8 cellular contexts compared by ENCODE assay signal in the genomic region with DNA sequence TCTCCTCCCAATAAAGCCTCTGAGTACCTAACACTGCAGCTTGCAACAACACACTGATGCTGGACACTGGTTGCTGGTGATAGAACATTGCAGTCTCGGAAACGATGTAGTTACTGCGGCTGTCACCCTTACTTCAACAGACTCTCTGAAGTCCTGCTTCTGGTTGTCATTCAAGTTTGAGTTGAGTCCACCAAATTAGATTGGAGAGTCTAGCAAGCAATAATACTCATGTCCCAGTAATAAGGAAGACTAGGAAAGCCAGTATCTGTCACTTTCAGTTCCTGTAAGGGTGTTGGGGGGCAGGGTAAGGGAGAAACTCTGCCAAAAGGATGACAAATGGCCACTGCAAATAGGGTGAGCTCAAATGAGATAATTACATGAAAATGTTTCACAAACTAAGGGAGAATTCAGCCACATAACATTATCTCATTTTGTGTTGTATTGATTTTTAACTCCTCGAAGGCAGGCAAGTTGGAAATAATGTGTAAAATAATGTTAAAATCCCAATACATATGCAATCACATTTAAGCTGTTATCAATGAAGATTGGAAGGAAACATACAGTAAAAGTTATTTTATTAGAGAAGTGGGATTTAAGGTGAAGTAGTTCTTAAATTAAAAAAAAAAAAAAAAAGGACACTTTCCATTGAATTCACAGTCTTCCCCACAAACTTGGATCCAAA. TPM values are rescaled to one million over a fixed set of nuclear protein-coding genes. Genes with fewer than 3 reads are reported as not detected.
DNase-seq lines count a peak whose midpoint lies in the region; ATAC-seq, FAIRE-seq and TF ChIP-seq lines count a peak whose summit lies in the region.

No MANE protein-coding gene starts in this region.

- H3K4me1 ChIP-seq in GM12878 (ENCODE audit: control insufficient read depth, insufficient read depth, low read length): no peaks in the 10 kb centered on the region

- H3K9me3 ChIP-seq in GM12878 (replicated peaks; ENCODE audit: control insufficient read depth, insufficient read depth, low read length): no peaks in the 10 kb centered on the region

- WGBS in GM12878 (ENCODE audit: insufficient coverage, insufficient replicate concordance, low lambda C conversion rate, missing lambda C conversion rate): 41% methylated on average over 4 of the region's 4 CpGs

- no peaks in the 10 kb centered on the region for H4K20me1 ChIP-seq in GM12878 (ENCODE audit: control insufficient read depth, insufficient read depth)

- POLR2A ChIA-PET in GM12878 (lab: Charles Lee): interaction anchor here (0.6 to 2.9 kb wide), 12 partner anchors 9 to 804 kb away, joined by 3 to 25 read pairs (median 5); partner anchors contain the start of genes CAAP1 and PLAA

- no peak for TF ChIP-seq EP300 in GM12878 (IDR thresholded peaks at IDR 0.05; ENCODE audit: borderline replicate concordance in 1 of 2, control insufficient read depth in 1 of 2, low read depth in 2 of 2, low read length in 2 of 2)

- peak overlapping the region; percentile 92 for H3K4me2 ChIP-seq in GM12878 (ENCODE audit: control insufficient read depth, insufficient read depth)

- FAIRE-seq in GM12878 (lab: Jason Lieb, UNC): no peak

- no peaks in the 10 kb centered on the region for H3K36me3 ChIP-seq in GM12878 (ENCODE audit: control insufficient read depth in 2 of 2, insufficient read depth in 2 of 2, low read length in 1 of 2)

- in situ Hi-C loops in GM12878 (cut with MboI): no loop called here

- intact Hi-C loops in activated naive CD4-positive, alpha-beta T cell treated with anti-CD3 and anti-CD28 coated beads for 36 hours (cut with micrococcal nuclease): no loop called here
- intact Hi-C loops in GM12878 (cut with micrococcal nuclease; ENCODE audit: unreplicated experiment): no loop called here

- peak overlapping the region; percentile 90 for H3K4me3 Mint-ChIP-seq in activated naive CD4-positive, alpha-beta T cell treated with anti-CD3 and anti-CD28 coated beads for 36 hours

- H3K79me2 ChIP-seq in GM12878 (ENCODE audit: control insufficient read depth, insufficient read depth, low read length): peaks cover 2% of the 10 kb centered on the region

- ATAC-seq in GM12878 (peak; percentile 23), GM19023 (IDR thresholded peaks at IDR 0.05; ENCODE audit: unreplicated experiment) (no peak)

- no peak for TF ChIP-seq CTCF in GM12878 (IDR thresholded peaks at IDR 0.05 in 2 of 3, conservative IDR thresholded peaks at IDR 0.05 in 1 of 3; ENCODE audit: control insufficient read depth in 2 of 3, extremely low read depth in 1 of 3, insufficient read depth in 1 of 3, low read depth in 3 of 3, low read length in 3 of 3)

- no peaks in the 10 kb centered on the region for H3K27me3 ChIP-seq in GM12878 (replicated peaks in 1 of 2; ENCODE audit: control insufficient read depth in 2 of 2, insufficient read depth in 2 of 2, low read length in 1 of 2)
- H3K27me3 ChIP-seq in layer of hippocampus (ENCODE audit: control insufficient read depth, insufficient read depth, low read length): no peaks in the 10 kb centered on the region

- no peak for TF ChIP-seq RAD21 in GM12878 (IDR thresholded peaks at IDR 0.05; ENCODE audit: insufficient read depth, low read depth, low read length)

- TF ChIP-seq POLR2A in GM12878 (IDR thresholded peaks at IDR 0.05; ENCODE audit: low read depth, low read length): no peak

- no TSS peak for BruUV-seq in GM12878 (replicated peaks; lab: Mats Ljungman, UMichigan)

- peaks cover 25% of the 10 kb centered on the region for H3K4me1 Mint-ChIP-seq in activated naive CD4-positive, alpha-beta T cell treated with anti-CD3 and anti-CD28 coated beads for 36 hours (ENCODE audit: low read depth)

- peak overlapping the region; percentile 91 for H3K9ac ChIP-seq in GM12878 (ENCODE audit: control insufficient read depth, insufficient read depth, low read length)

- peak overlapping the region; percentile 83 for H3K27ac ChIP-seq in GM12878 (ENCODE audit: control insufficient read depth, insufficient read depth)
- H3K27ac ChIP-seq in layer of hippocampus (ENCODE audit: low read depth, low read length): peak overlapping the region; percentile 91
- H3K27ac ChIP-seq in substantia nigra (ENCODE audit: low read depth, low read length, poor library complexity, severe bottlenecking): peak overlapping the region; percentile 85

- H3K36me3 Mint-ChIP-seq in activated naive CD4-positive, alpha-beta T cell treated with anti-CD3 and anti-CD28 coated beads for 36 hours (ENCODE audit: low read depth): no peaks in the 10 kb centered on the region

- no peaks in the 10 kb centered on the region for H3K27me3 Mint-ChIP-seq in activated naive CD4-positive, alpha-beta T cell treated with anti-CD3 and anti-CD28 coated beads for 36 hours (ENCODE audit: low read depth)

- SMC1A ChIA-PET in GM12878 (lab: Charles Lee; ENCODE audit: uncharacterized antibody, unreplicated experiment): interaction anchor here (0.6 to 3.2 kb wide), 16 partner anchors 8 to 532 kb away, joined by 3 to 24 read pairs (median 4); no protein-coding TSS in a partner anchor

- RAD21 ChIA-PET in GM12878 (lab: Charles Lee; ENCODE audit: unreplicated experiment): interaction anchor here (1.0 to 2.0 kb wide), 8 partner anchors 9 to 581 kb away, joined by 3 to 10 read pairs (median 4); partner anchors contain the start of gene PLAA

- H3K27ac Mint-ChIP-seq in activated naive CD4-positive, alpha-beta T cell treated with anti-CD3 and anti-CD28 coated beads for 36 hours: peak overlapping the region; percentile 87

- DNase-seq in activated naive CD4-positive, alpha-beta T cell treated with anti-CD3 and anti-CD28 coated beads for 36 hours: no peak
- DNase-seq in activated naive CD4-positive, alpha-beta T cell (lab: John Stamatoyannopoulos, UW): no peak
- DNase-seq in MV-4-11 (lab: John Stamatoyannopoulos, UW) (peak; percentile 84), GM12878 (ENCODE audit: low read depth, low spot score) (no peak), substantia nigra (lab: John Stamatoyannopoulos, UW) (peak in 15 of 49 donors; percentile 2 to 40 (median 13)), GM19238 (ENCODE audit: insufficient read length, low spot score) (no peak)

- peak overlapping the region; percentile 99 for H2AFZ ChIP-seq in GM12878 (ENCODE audit: control insufficient read depth, low read depth, low read length)

- CTCF ChIA-PET in activated naive CD4-positive, alpha-beta T cell treated with anti-CD3 and anti-CD28 coated beads for 36 hours (lab: Charles Lee): interaction anchor here (0.7 to 1.3 kb wide), 3 partner anchors 10 to 64 kb away, joined by 3 to 5 read pairs (median 4); partner anchors contain the start of gene CAAP1
- CTCF ChIA-PET in GM12878 (lab: Yijun Ruan, JAX): interaction anchor here (0.6 to 1.5 kb wide), 12 partner anchors 8 to 485 kb away, joined by 3 to 10 read pairs (median 5); partner anchors contain the start of genes CAAP1 and PLAA

- peak overlapping the region; percentile 77 for H3K4me3 ChIP-seq in GM12878

- no peaks in the 10 kb centered on the region for H3K9me3 Mint-ChIP-seq in activated naive CD4-positive, alpha-beta T cell treated with anti-CD3 and anti-CD28 coated beads for 36 hours

RNA-seq across cellular contexts. Expression of gene IFT74, which starts 0.8 kb away (rescaled TPM):
- 1 to 10 TPM; 7.9 to 9.7 TPM for total RNA-seq in activated naive CD4-positive, alpha-beta T cell treated with anti-CD3 and anti-CD28 coated beads for 36 hours
- total RNA-seq in GM12878 (2013; cell fraction: nucleolus; rRNA removed): 27.8 and 30.6 TPM in 2 replicates
- total RNA-seq in GM12878 (2014; rRNA removed): 9.8 and 13.7 TPM in 2 replicates
- 15.4 and 17.3 TPM in 2 replicates for total RNA-seq in GM12878 (2014; rRNA removed; fragmentation: Illumina TruSeq; extraction: Trizol)
- total RNA-seq in GM12878 (2021): 7.6 and 8.2 TPM in 2 replicates
- 3.1 TPM for polyA plus RNA-seq in GM12878 (2011; ENCODE audit: low read depth)
- 11.0 and 20.4 TPM in 2 replicates for polyA plus RNA-seq in GM12878 (2011; rRNA removed)
- 3.2 and 3.3 TPM in 2 replicates for polyA plus RNA-seq in GM12878 (2011; cell fraction: cytosol; rRNA removed)
- 6.2 and 7.9 TPM in 2 replicates for polyA plus RNA-seq in GM12878 (2011; cell fraction: nucleus; rRNA removed)
- 5.3 and 6.5 TPM in 2 replicates for polyA plus RNA-seq in GM12878 (2012)
- polyA plus RNA-seq in GM12878 (2014; fragmentation: Illumina TruSeq; extraction: Trizol): 14.2 and 22.0 TPM in 2 replicates
- polyA plus RNA-seq in GM12878 (2014; fragmentation: Nextera tagmentation; extraction: Ambion mirVana): 1 to 10 TPM; 7.9 to 9.4 TPM
- polyA plus RNA-seq in GM12878 (2014; rRNA removed): 6.8 and 7.7 TPM in 2 replicates
- polyA plus RNA-seq in GM12878 (2016; fragmentation: Nextera tagmentation; extraction: Ambion mirVana): 10 to 100 TPM; 14.2 to 14.6 TPM
- polyA minus RNA-seq in GM12878 (2011; rRNA and poly(A)+ RNA removed): 5.0 and 11.3 TPM in 2 replicates
- polyA minus RNA-seq in GM12878 (2011; cell fraction: cytosol; rRNA and poly(A)+ RNA removed): 2.4 and 5.7 TPM in 2 replicates
- polyA minus RNA-seq in GM12878 (2011; cell fraction: nucleus; rRNA and poly(A)+ RNA removed): 15.2 and 24.5 TPM in 2 replicates

RNA-seq across cellular contexts. Expression of gene PLAA, which starts 8.3 kb away (rescaled TPM):
- 10 to 100 TPM; 29.9 to 30.6 TPM for total RNA-seq in activated naive CD4-positive, alpha-beta T cell treated with anti-CD3 and anti-CD28 coated beads for 36 hours
- total RNA-seq in GM12878 (2013; cell fraction: nucleolus; rRNA removed): 35.3 and 39.0 TPM in 2 replicates
- 36.3 and 36.6 TPM in 2 replicates for total RNA-seq in GM12878 (2014; rRNA removed)
- 32.9 and 34.2 TPM in 2 replicates for total RNA-seq in GM12878 (2014; rRNA removed; fragmentation: Illumina TruSeq; extraction: Trizol)
- 32.7 and 35.3 TPM in 2 replicates for total RNA-seq in GM12878 (2021)
- polyA plus RNA-seq in GM12878 (2011; ENCODE audit: low read depth): 18.4 TPM
- 18.4 and 22.7 TPM in 2 replicates for polyA plus RNA-seq in GM12878 (2011; rRNA removed)
- polyA plus RNA-seq in GM12878 (2011; cell fraction: cytosol; rRNA removed): 10.4 and 10.5 TPM in 2 replicates
- polyA plus RNA-seq in GM12878 (2011; cell fraction: nucleus; rRNA removed): 14.0 and 21.8 TPM in 2 replicates
- polyA plus RNA-seq in GM12878 (2012): 18.8 and 23.2 TPM in 2 replicates
- polyA plus RNA-seq in GM12878 (2014; fragmentation: Illumina TruSeq; extraction: Trizol): 41.2 and 59.9 TPM in 2 replicates
- 10 to 100 TPM in 1 of 2 experiments, 1 to 10 TPM in 1; 5.6 to 10.4 TPM for polyA plus RNA-seq in GM12878 (2014; fragmentation: Nextera tagmentation; extraction: Ambion mirVana)
- polyA plus RNA-seq in GM12878 (2014; rRNA removed): 29.1 and 29.7 TPM in 2 replicates
- 10 to 100 TPM; 41.6 to 42.4 TPM for polyA plus RNA-seq in GM12878 (2016; fragmentation: Nextera tagmentation; extraction: Ambion mirVana)
- 14.1 and 21.4 TPM in 2 replicates for polyA minus RNA-seq in GM12878 (2011; rRNA and poly(A)+ RNA removed)
- polyA minus RNA-seq in GM12878 (2011; cell fraction: cytosol; rRNA and poly(A)+ RNA removed): 14.7 and 17.6 TPM in 2 replicates
- 15.1 and 26.7 TPM in 2 replicates for polyA minus RNA-seq in GM12878 (2011; cell fraction: nucleus; rRNA and poly(A)+ RNA removed)

RNA-seq across cellular contexts. Expression of gene LRRC19, which starts 50.1 kb away (rescaled TPM):
- total RNA-seq in activated naive CD4-positive, alpha-beta T cell treated with anti-CD3 and anti-CD28 coated beads for 36 hours: not detected
- total RNA-seq in GM12878 (2013; cell fraction: nucleolus; rRNA removed): not detected in 2 replicates
- total RNA-seq in GM12878 (2014; rRNA removed) (not detected in 2 replicates), GM12878 (2014; rRNA removed; fragmentation: Illumina TruSeq; extraction: Trizol) (not detected in 2 replicates), GM12878 (2021) (not detected in 2 replicates)
- polyA plus RNA-seq in GM12878 (2011; ENCODE audit: low read depth): not detected
- polyA plus RNA-seq in GM12878 (2011; rRNA removed) (not detected in 2 replicates), GM12878 (2014; fragmentation: Illumina TruSeq; extraction: Trizol) (not detected in 2 replicates), GM12878 (2014; fragmentation: Nextera tagmentation; extraction: Ambion mirVana) (under 1 TPM; 0.02 to 0.06 TPM), GM12878 (2014; rRNA removed) (not detected in 2 replicates), GM12878 (2016; fragmentation: Nextera tagmentation; extraction: Ambion mirVana) (under 1 TPM; 0.09 to 0.20 TPM)
- polyA plus RNA-seq in GM12878 (2011; cell fraction: cytosol; rRNA removed): not detected in 2 replicates
- not detected in 2 replicates for polyA plus RNA-seq in GM12878 (2011; cell fraction: nucleus; rRNA removed)
- 0.04 TPM in 1 of 2 replicates, not detected in the other for polyA plus RNA-seq in GM12878 (2012)
- not detected in 2 replicates for polyA minus RNA-seq in GM12878 (2011; rRNA and poly(A)+ RNA removed)
- polyA minus RNA-seq in GM12878 (2011; cell fraction: cytosol; rRNA and poly(A)+ RNA removed): not detected in 2 replicates
- not detected in 2 replicates for polyA minus RNA-seq in GM12878 (2011; cell fraction: nucleus; rRNA and poly(A)+ RNA removed)
